ENCODE assay signal across 18 cellular contexts in the genomic region with DNA sequence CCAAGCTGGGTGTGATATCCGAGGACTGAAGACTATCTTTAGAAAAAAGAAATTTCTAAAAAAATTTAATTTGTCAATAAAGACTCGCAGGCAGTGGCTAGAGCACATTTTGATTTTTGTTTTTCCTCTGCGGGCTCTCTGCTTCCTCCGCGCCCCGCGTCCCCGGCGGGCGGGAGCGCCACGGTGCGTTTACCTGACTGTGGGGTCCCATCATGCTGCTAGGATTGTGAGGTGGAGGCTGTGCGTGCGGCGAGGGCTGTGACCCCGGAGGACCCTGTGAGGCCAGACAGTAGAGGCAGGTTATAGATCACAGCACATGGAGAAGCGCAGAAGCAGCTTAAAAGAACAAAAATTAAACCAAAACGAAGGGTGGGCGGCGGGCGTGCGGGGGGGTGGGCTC.
"Had no signal": no experiment of that assay in that cellular context is flagged by ENCODE, and none has a peak within 500 bp of the region (broad histone marks: within the 10 kb centered on the region; RNA-seq: fewer than 3 reads in every experiment).

No MANE protein-coding gene starts in this region.

- DNase-seq: caudate nucleus; colonic mucosa; dermis blood vessel endothelial cell; effector CD8-positive, alpha-beta T cell; gastrocnemius medialis; islet precursor cell; mammary epithelial cell; mucosa of descending colon; naive thymus-derived CD8-positive, alpha-beta T cell; posterior cingulate gyrus; stimulated activated CD4-positive, alpha-beta T cell treated with anti-CD3 and anti-CD28 coated beads, Interleukin-2, amount 100 ng/mL, for 48 hours; testis; transverse colon had no signal

- H3K27me3 Mint-ChIP-seq: naive thymus-derived CD8-positive, alpha-beta T cell; stimulated activated naive CD8-positive, alpha-beta T cell treated with anti-CD3 and anti-CD28 coated beads, Interleukin-15, Interleukin-2, amounts not matched to agents 100 ng/mL and 50 ng/mL, for 24 hours had no signal

- FAIRE-seq: endometrium had no signal

- H3K9me3 Mint-ChIP-seq: naive thymus-derived CD8-positive, alpha-beta T cell; stimulated activated naive CD8-positive, alpha-beta T cell treated with anti-CD3 and anti-CD28 coated beads, Interleukin-15, Interleukin-2, amounts not matched to agents 100 ng/mL and 50 ng/mL, for 24 hours had no signal

- H3K4me3 Mint-ChIP-seq: naive thymus-derived CD8-positive, alpha-beta T cell; stimulated activated naive CD8-positive, alpha-beta T cell treated with anti-CD3 and anti-CD28 coated beads, Interleukin-15, Interleukin-2, amounts not matched to agents 100 ng/mL and 50 ng/mL, for 24 hours had no signal

- ATAC-seq: esophagus mucosa; gastrocnemius medialis; left lobe of liver; naive thymus-derived CD8-positive, alpha-beta T cell; right cardiac atrium had no signal
